ENCODE assay signal across 21 cellular contexts in the genomic region with DNA sequence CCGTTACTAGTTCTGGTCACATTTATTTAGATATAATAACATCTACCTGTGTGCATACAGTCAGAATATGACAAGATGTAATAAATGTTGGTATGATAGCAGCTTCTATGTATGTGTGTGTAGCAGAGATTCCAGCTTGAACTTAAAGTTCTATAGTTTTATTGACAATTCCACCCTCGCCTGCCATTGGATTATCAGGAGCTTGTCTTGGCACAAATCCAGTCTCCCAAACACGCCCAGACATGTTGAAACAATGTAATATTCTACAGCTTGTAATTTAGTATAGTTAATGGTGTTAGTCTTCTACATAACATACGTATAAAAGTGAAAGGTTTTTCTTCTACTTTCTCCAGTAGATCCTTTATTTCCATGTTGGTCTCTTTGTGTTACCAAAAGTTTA. TPM values are rescaled to one million over a fixed set of nuclear protein-coding genes. Genes with fewer than 3 reads are reported as not detected.
DNase-seq lines count a peak whose midpoint lies in the region; ATAC-seq, FAIRE-seq and TF ChIP-seq lines count a peak whose summit lies in the region.
"Had no signal": no experiment of that assay in that cellular context is flagged by ENCODE, and none has a peak within 500 bp of the region (broad histone marks: within the 10 kb centered on the region; RNA-seq: fewer than 3 reads in every experiment).

No MANE protein-coding gene starts in this region.

- peak overlapping the region; percentile 23 for H4K5ac ChIP-seq in H1 (ENCODE audit: insufficient read length, low read depth, low read length)

- no peaks in the 10 kb centered on the region for H3K23me2 ChIP-seq in H1 (ENCODE audit: low read depth, low read length)

- no peak overlapping the region for H4K91ac ChIP-seq in H1 (replicated peaks; ENCODE audit: insufficient read length, low read length)

- no peak overlapping the region for H3K27ac ChIP-seq in H1 (ENCODE audit: low read depth, low read length)
- H3K27ac ChIP-seq in smooth muscle cell (ENCODE audit: low read depth): peak overlapping the region; percentile 84
- no peak overlapping the region for H3K27ac ChIP-seq in upper lobe of right lung
- H3K27ac ChIP-seq: thyroid gland had no signal

- WGBS in H1 (ENCODE audit: extremely low coverage in 1 of 2, insufficient coverage in 1 of 2, insufficient read length in 1 of 2, insufficient replicate concordance in 2 of 2, low coverage in 1 of 2, low lambda C conversion rate in 2 of 2, missing lambda C conversion rate in 1 of 2), 2 experiments: 87% methylated on average over 4 of the region's 4 CpGs; no CpG with 5 or more reads in 1 of the 2 experiments
- WGBS in smooth muscle cell (ENCODE audit: low lambda C conversion rate): 75% methylated on average over 4 of the region's 4 CpGs

- peaks cover 0 to 12% (median 9%) of the 10 kb centered on the region in 4 experiments; a peak in 4 of 7 replicates for H3K4me1 ChIP-seq in H1 (replicated peaks in 1 of 4; ENCODE audit: control insufficient read depth in 3 of 4, insufficient read depth in 4 of 4, low read length in 3 of 4)
- peaks cover 3% of the 10 kb centered on the region for H3K4me1 ChIP-seq in smooth muscle cell (ENCODE audit: low read depth)
- no peaks in the 10 kb centered on the region for H3K4me1 ChIP-seq in upper lobe of right lung
- H3K4me1 ChIP-seq: thyroid gland had no signal

- H3F3A ChIP-seq in smooth muscle cell (ENCODE audit: low read depth): no peaks in the 10 kb centered on the region

- POLR2A ChIA-PET in H1 (lab: Charles Lee; ENCODE audit: partially characterized antibody): interaction anchor here (0.6 to 2.3 kb wide), 8 partner anchors 9 to 216 kb away, joined by 3 to 14 read pairs (median 4); no protein-coding TSS in a partner anchor

- H4K8ac ChIP-seq in H1 (ENCODE audit: extremely low read depth, insufficient read depth, low read length): no peak overlapping the region

- no peak overlapping the region for H3K14ac ChIP-seq in H1 (ENCODE audit: insufficient read length)

- TF ChIP-seq CTCF in H1 (IDR thresholded peaks at IDR 0.05; ENCODE audit: control extremely low read depth in 1 of 3, insufficient read depth in 1 of 3, low read depth in 1 of 3, low read length in 3 of 3): no peak
- no peak for TF ChIP-seq CTCF in smooth muscle cell (IDR thresholded peaks at IDR 0.05; ENCODE audit: borderline replicate concordance, insufficient read depth, poor library complexity, severe bottlenecking)
- TF ChIP-seq CTCF in upper lobe of right lung (IDR thresholded peaks at IDR 0.05): no peak

- intact Hi-C loops in upper lobe of right lung (cut with DNase I): no loop called here
- intact Hi-C loops in activated T-helper 2 cell treated with anti-CD3 and anti-CD28 coated beads, Interferon-gamma antibody, Interleukin-2, Interleukin-4, amounts not matched to agents 10 μg/mL and 5 μg/mL and 100 μg/mL, durations not matched to agents 14 hours and 24 hours and 36 hours (cut with micrococcal nuclease): no loop called here

- H3K4ac ChIP-seq in H1 (replicated peaks; ENCODE audit: insufficient read length, low read depth, low read length): no peak overlapping the region

- H3K36me3 Mint-ChIP-seq in activated T-helper 2 cell treated with anti-CD3 and anti-CD28 coated beads, Interferon-gamma antibody, Interleukin-2, Interleukin-4, amounts not matched to agents 10 μg/mL and 5 μg/mL and 100 μg/mL, durations not matched to agents 14 hours and 24 hours and 36 hours (ENCODE audit: low read depth): no peaks in the 10 kb centered on the region
- H3K36me3 Mint-ChIP-seq: CD4-positive, CD25-positive, alpha-beta regulatory T cell; natural killer cell had no signal

- no peaks in the 10 kb centered on the region for H3K79me1 ChIP-seq in H1 (ENCODE audit: low read depth, low read length)

- H3K36me3 ChIP-seq in H1 (ENCODE audit: control insufficient read depth in 2 of 4, insufficient read depth in 4 of 4, low read length in 3 of 4) (no peaks in the 10 kb centered on the region; a peak in 1 of 8 replicates), smooth muscle cell (ENCODE audit: low read depth) (no peaks in the 10 kb centered on the region), upper lobe of right lung (no peaks in the 10 kb centered on the region)
- H3K36me3 ChIP-seq: thyroid gland had no signal

- no peak overlapping the region for H3K18ac ChIP-seq in H1 (ENCODE audit: extremely low read depth, low read length)

- H2BK15ac ChIP-seq in H1 (ENCODE audit: low read length): no peak overlapping the region

- H3K56ac ChIP-seq in H1 (replicated peaks; ENCODE audit: insufficient read length, low read depth, low read length): no peak overlapping the region

- no peak overlapping the region for H3K4me3 ChIP-seq in H1 (ENCODE audit: extremely low read depth in 1 of 4, insufficient read depth in 2 of 4, low read depth in 3 of 4, low read length in 4 of 4)
- H3K4me3 ChIP-seq in smooth muscle cell: no peak overlapping the region
- no peak overlapping the region for H3K4me3 ChIP-seq in upper lobe of right lung
- H3K4me3 ChIP-seq: thyroid gland had no signal

- FAIRE-seq in H1 (lab: Jason Lieb, UNC): no peak

- no peak overlapping the region for H2BK12ac ChIP-seq in H1 (ENCODE audit: low read depth, low read length)

- no peaks in the 10 kb centered on the region for H3K27me3 Mint-ChIP-seq in activated T-helper 2 cell treated with anti-CD3 and anti-CD28 coated beads, Interferon-gamma antibody, Interleukin-2, Interleukin-4, amounts not matched to agents 10 μg/mL and 5 μg/mL and 100 μg/mL, durations not matched to agents 14 hours and 24 hours and 36 hours (ENCODE audit: low read depth)

- no peak for TF ChIP-seq POLR2A in H1 (IDR thresholded peaks at IDR 0.05; ENCODE audit: control extremely low read depth in 1 of 2, low read depth in 2 of 2, low read length in 2 of 2)

- H4K20me1 ChIP-seq in H1 (replicated peaks in 1 of 2; ENCODE audit: control insufficient read depth in 1 of 2, insufficient read depth in 2 of 2, low read length in 2 of 2) (no peaks in the 10 kb centered on the region), smooth muscle cell (ENCODE audit: low read depth) (no peaks in the 10 kb centered on the region)

- CTCF ChIA-PET in H1 (lab: Charles Lee; ENCODE audit: partially characterized antibody): interaction anchor here (1.0 to 1.4 kb wide), 3 partner anchors 12 to 60 kb away, joined by 3 to 13 read pairs (median 3); no protein-coding TSS in a partner anchor

- H2BK20ac ChIP-seq in H1 (ENCODE audit: low read length): no peak overlapping the region

- no peak overlapping the region for H2BK5ac ChIP-seq in H1 (ENCODE audit: low read depth, low read length)

- no peaks in the 10 kb centered on the region for H3K27me3 ChIP-seq in H1 (replicated peaks in 1 of 4; ENCODE audit: control insufficient read depth in 3 of 4, extremely low read depth in 1 of 4, insufficient read depth in 3 of 4, low read length in 3 of 4)
- H3K27me3 ChIP-seq in smooth muscle cell (ENCODE audit: low read depth): no peaks in the 10 kb centered on the region
- H3K27me3 ChIP-seq in upper lobe of right lung: no peaks in the 10 kb centered on the region
- H3K27me3 ChIP-seq: thyroid gland had no signal

- no peak overlapping the region for H2BK120ac ChIP-seq in H1 (replicated peaks; ENCODE audit: low read depth, low read length)

- H3K27ac Mint-ChIP-seq in activated T-helper 2 cell treated with anti-CD3 and anti-CD28 coated beads, Interferon-gamma antibody, Interleukin-2, Interleukin-4, amounts not matched to agents 10 μg/mL and 5 μg/mL and 100 μg/mL, durations not matched to agents 14 hours and 24 hours and 36 hours: no peak overlapping the region
- H3K27ac Mint-ChIP-seq: activated naive CD8-positive, alpha-beta T cell treated with anti-CD3 and anti-CD28 coated beads, Interleukin-2, amount 50 U/mL, for 24 hours; activated T-cell treated with anti-CD3 and anti-CD28 coated beads, Interleukin-2, amount 50 U/mL, for 24 hours; CD4-positive, CD25-positive, alpha-beta regulatory T cell; natural killer cell had no signal

- H3K79me2 ChIP-seq in H1 (ENCODE audit: control insufficient read depth in 1 of 2, insufficient read depth in 2 of 2, low read length in 2 of 2) (no peaks in the 10 kb centered on the region), smooth muscle cell (ENCODE audit: low read depth) (no peaks in the 10 kb centered on the region)

- no peak overlapping the region for H3K9ac ChIP-seq in H1 (replicated peaks in 1 of 4; ENCODE audit: extremely low read depth in 1 of 4, low read depth in 3 of 4, low read length in 3 of 4)
- no peak overlapping the region for H3K9ac ChIP-seq in smooth muscle cell (ENCODE audit: low read depth)

- H2AFZ ChIP-seq in H1 (ENCODE audit: low read length): no peak overlapping the region
- peak overlapping the region; percentile 20 for H2AFZ ChIP-seq in smooth muscle cell (ENCODE audit: low read depth)

- no peak for ATAC-seq in upper lobe of right lung
- ATAC-seq: activated naive CD8-positive, alpha-beta T cell treated with anti-CD3 and anti-CD28 coated beads, Interleukin-2, amount 50 U/mL, for 24 hours; natural killer cell had no signal

- H3K4me3 Mint-ChIP-seq in activated T-helper 2 cell treated with anti-CD3 and anti-CD28 coated beads, Interferon-gamma antibody, Interleukin-2, Interleukin-4, amounts not matched to agents 10 μg/mL and 5 μg/mL and 100 μg/mL, durations not matched to agents 14 hours and 24 hours and 36 hours (ENCODE audit: low read depth): no peak overlapping the region
- H3K4me3 Mint-ChIP-seq: activated naive CD8-positive, alpha-beta T cell treated with anti-CD3 and anti-CD28 coated beads, Interleukin-2, amount 50 U/mL, for 24 hours; activated T-cell treated with anti-CD3 and anti-CD28 coated beads, Interleukin-2, amount 50 U/mL, for 24 hours; CD4-positive, CD25-positive, alpha-beta regulatory T cell; natural killer cell had no signal

- no peaks in the 10 kb centered on the region for H3K9me3 Mint-ChIP-seq in activated T-helper 2 cell treated with anti-CD3 and anti-CD28 coated beads, Interferon-gamma antibody, Interleukin-2, Interleukin-4, amounts not matched to agents 10 μg/mL and 5 μg/mL and 100 μg/mL, durations not matched to agents 14 hours and 24 hours and 36 hours
- H3K9me3 Mint-ChIP-seq: activated naive CD8-positive, alpha-beta T cell treated with anti-CD3 and anti-CD28 coated beads, Interleukin-2, amount 50 U/mL, for 24 hours; activated T-cell treated with anti-CD3 and anti-CD28 coated beads, Interleukin-2, amount 50 U/mL, for 24 hours; natural killer cell had no signal

- H3K23ac ChIP-seq in H1 (ENCODE audit: insufficient read length): no peak overlapping the region

- TF ChIP-seq EP300 in H1 (IDR thresholded peaks at IDR 0.05; ENCODE audit: borderline replicate concordance in 1 of 2, low read depth in 2 of 2, low read length in 2 of 2): no peak

- H3K4me2 ChIP-seq in H1 (ENCODE audit: insufficient read depth in 1 of 2, low read depth in 2 of 2, low read length in 2 of 2): no peak overlapping the region
- no peak overlapping the region for H3K4me2 ChIP-seq in smooth muscle cell

- H2AK5ac ChIP-seq in H1 (ENCODE audit: low read depth, low read length): no peak overlapping the region

- H3K9me3 ChIP-seq in H1 (ENCODE audit: insufficient read depth in 2 of 2, low read depth in 1 of 2, low read length in 1 of 2): no peaks in the 10 kb centered on the region; a peak in 2 of 4 replicates
- H3K9me3 ChIP-seq in smooth muscle cell (replicated peaks; ENCODE audit: low read depth): no peaks in the 10 kb centered on the region
- H3K9me3 ChIP-seq in upper lobe of right lung: no peaks in the 10 kb centered on the region
- H3K9me3 ChIP-seq: thyroid gland had no signal

- TF ChIP-seq RAD21 in H1 (IDR thresholded peaks at IDR 0.05 in 1 of 2, conservative IDR thresholded peaks at IDR 0.05 in 1 of 2; ENCODE audit: low read depth in 2 of 2, low read length in 2 of 2): no peak

- DNase-seq in NCI-H1417 (lab: John Stamatoyannopoulos, UW): peak in 2 of 3 experiments; percentile 22 to 77
- no peak for DNase-seq in NCI-H1417 treated with DMSO at 0.1 percent for 48 hours (lab: John Stamatoyannopoulos, UW)
- peak; percentile 77 for DNase-seq in NCI-H69 (lab: John Stamatoyannopoulos, UW)
- no peak for DNase-seq in H1 (ENCODE audit: low read depth in 1 of 2, low spot score in 2 of 2)
- no peak for DNase-seq in smooth muscle cell (lab: John Stamatoyannopoulos, UW; ENCODE audit: unreplicated experiment)
- no peak for DNase-seq in stimulated activated CD4-positive, alpha-beta T cell treated with anti-CD3 and anti-CD28 coated beads, Interleukin-4, amount 100 ng/mL, for 1 hour
- no peak for DNase-seq in upper lobe of right lung
- DNase-seq in activated T-helper 2 cell treated with anti-CD3 and anti-CD28 coated beads, Interferon-gamma antibody, Interleukin-2, Interleukin-4, amounts not matched to agents 10 μg/mL and 5 μg/mL and 100 μg/mL, durations not matched to agents 14 hours and 24 hours and 36 hours (ENCODE audit: low spot score): no peak
- DNase-seq: 8988T; activated naive CD8-positive, alpha-beta T cell treated with anti-CD3 and anti-CD28 coated beads, Interleukin-2, amount 50 U/mL, for 24 hours; activated T-cell treated with anti-CD3 and anti-CD28 coated beads, Interleukin-2, amount 50 U/mL, for 24 hours; CD4-positive, CD25-positive, alpha-beta regulatory T cell; cortex of kidney; left ventricle myocardium superior; natural killer cell; NCI-H1436; NCI-H774; RPMI8226; stimulated activated CD4-positive, alpha-beta T cell treated with anti-CD3 and anti-CD28 coated beads, Interleukin-2, amount 100 ng/mL, for 24 hours; stimulated activated CD8-positive, alpha-beta memory T cell treated with anti-CD3 and anti-CD28 coated beads, Interleukin-4, amount 100 ng/mL, for 48 hours; thyroid gland had no signal

- no peaks in the 10 kb centered on the region for H3K4me1 Mint-ChIP-seq in activated T-helper 2 cell treated with anti-CD3 and anti-CD28 coated beads, Interferon-gamma antibody, Interleukin-2, Interleukin-4, amounts not matched to agents 10 μg/mL and 5 μg/mL and 100 μg/mL, durations not matched to agents 14 hours and 24 hours and 36 hours (ENCODE audit: low read depth)
- H3K4me1 Mint-ChIP-seq: activated naive CD8-positive, alpha-beta T cell treated with anti-CD3 and anti-CD28 coated beads, Interleukin-2, amount 50 U/mL, for 24 hours; CD4-positive, CD25-positive, alpha-beta regulatory T cell; natural killer cell had no signal

RNA-seq across cellular contexts. Expression of a gene that starts 44.4 kb away (rescaled TPM):
- 2.6 TPM in 2 replicates for total RNA-seq in H1 (2021; fragmentation: NEBNext Ultra II Directional; extraction: Animal tissue kit (Norgen Biotek cat#: 25700))
- polyA plus RNA-seq in H1 (2011; rRNA removed) (0.44 and 0.88 TPM in 2 replicates), smooth muscle cell (2.7 and 3.7 TPM in 2 replicates)
- polyA plus RNA-seq in H1 (2011; cell fraction: cytosol; rRNA removed): 0.89 TPM
- polyA plus RNA-seq in H1 (2011; cell fraction: nucleus; rRNA removed): 0.41 TPM
- polyA plus RNA-seq in H1 (2012, experiment 1 of 2): 1.6 to 3.0 TPM (median 1.9 TPM) in 4 replicates
- polyA plus RNA-seq in H1 (2012, experiment 2 of 2): 0.21 TPM
- 1.2 TPM for polyA plus RNA-seq in H1 (2013, experiment 1 of 2)
- 1.2 TPM for polyA plus RNA-seq in H1 (2013, experiment 2 of 2)
- polyA minus RNA-seq in H1 (2011; rRNA and poly(A)+ RNA removed): 1.2 and 2.0 TPM in 2 replicates
- polyA minus RNA-seq in H1 (2011; cell fraction: cytosol; rRNA and poly(A)+ RNA removed): 2.1 TPM
- polyA minus RNA-seq in H1 (2011; cell fraction: nucleus; rRNA and poly(A)+ RNA removed): 2.7 TPM
- total RNA-seq in smooth muscle cell (3.0 and 3.6 TPM in 2 replicates), upper lobe of right lung (2.8 TPM)
- total RNA-seq in activated T-helper 2 cell treated with anti-CD3 and anti-CD28 coated beads, Interferon-gamma antibody, Interleukin-2, Interleukin-4, amounts not matched to agents 10 μg/mL and 5 μg/mL and 100 μg/mL, durations not matched to agents 14 hours and 24 hours and 36 hours: 3.7 and 5.5 TPM in 2 replicates

RNA-seq across cellular contexts. Expression of a gene that starts 49.7 kb away (rescaled TPM):
- total RNA-seq in H1 (2021; fragmentation: NEBNext Ultra II Directional; extraction: Animal tissue kit (Norgen Biotek cat#: 25700)): 145 and 153 TPM in 2 replicates
- polyA plus RNA-seq in H1 (2011; rRNA removed) (20.5 and 23.4 TPM in 2 replicates), smooth muscle cell (9.4 and 11.8 TPM in 2 replicates)
- 45.3 TPM for polyA plus RNA-seq in H1 (2011; cell fraction: cytosol; rRNA removed)
- 30.0 TPM for polyA plus RNA-seq in H1 (2011; cell fraction: nucleus; rRNA removed)
- 42.5 to 55.1 TPM (median 50.9 TPM) in 4 replicates for polyA plus RNA-seq in H1 (2012, experiment 1 of 2)
- polyA plus RNA-seq in H1 (2012, experiment 2 of 2): 5.4 TPM
- 46.6 TPM for polyA plus RNA-seq in H1 (2013, experiment 1 of 2)
- polyA plus RNA-seq in H1 (2013, experiment 2 of 2): 39.5 TPM
- 55.5 and 65.6 TPM in 2 replicates for polyA minus RNA-seq in H1 (2011; rRNA and poly(A)+ RNA removed)
- 84.8 TPM for polyA minus RNA-seq in H1 (2011; cell fraction: cytosol; rRNA and poly(A)+ RNA removed)
- 136 TPM for polyA minus RNA-seq in H1 (2011; cell fraction: nucleus; rRNA and poly(A)+ RNA removed)
- total RNA-seq in smooth muscle cell (17.7 and 18.9 TPM in 2 replicates), upper lobe of right lung (11.1 TPM)
- total RNA-seq in activated T-helper 2 cell treated with anti-CD3 and anti-CD28 coated beads, Interferon-gamma antibody, Interleukin-2, Interleukin-4, amounts not matched to agents 10 μg/mL and 5 μg/mL and 100 μg/mL, durations not matched to agents 14 hours and 24 hours and 36 hours: 2.3 and 3.0 TPM in 2 replicates
- total RNA-seq: CD4-positive, CD25-positive, alpha-beta regulatory T cell; natural killer cell had no signal
- polyA plus RNA-seq: CD4-positive, CD25-positive, alpha-beta regulatory T cell had no signal

Comparison
In these comparisons a context has a peak if more than half of its experiments do, and no peak if none do; other contexts are left out.
1. DNase-seq: peak in NCI-H1417 (2 of 3) and NCI-H69 (single experiment); none in NCI-H1417 treated with DMSO at 0.1 percent for 48 hours (single experiment), H1 (0 of 2), smooth muscle cell (single experiment), stimulated activated CD4-positive, alpha-beta T cell treated with anti-CD3 and anti-CD28 coated beads, Interleukin-4, amount 100 ng/mL, for 1 hour (single experiment), upper lobe of right lung (single experiment) and activated T-helper 2 cell treated with anti-CD3 and anti-CD28 coated beads, Interferon-gamma antibody, Interleukin-2, Interleukin-4, amounts not matched to agents 10 μg/mL and 5 μg/mL and 100 μg/mL, durations not matched to agents 14 hours and 24 hours and 36 hours (single experiment).